8 cellular contexts compared by ENCODE assay signal in genomic region chr1:235971571-235972315, GRCh38.
A peak's percentile ranks its signal among the peaks of the same experiment; 100 is the strongest.
DNase-seq lines count a peak whose midpoint lies in the region; ATAC-seq and TF ChIP-seq lines count a peak whose summit lies in the region.

No MANE protein-coding gene starts in this region.

- CTCF ChIA-PET in CD8-positive, alpha-beta memory T cell (lab: Charles Lee) = interaction anchor here (0.6 to 4.6 kb wide), 77 partner anchors 9 to 816 kb away, joined by 3 to 71 read pairs (median 6); partner anchors contain the start of genes B3GALNT2, LYST and NID1
- CTCF ChIA-PET in activated CD4-positive, alpha-beta memory T cell treated with anti-CD3 and anti-CD28 coated beads, Interleukin-2, amount 10 ng/mL, durations not matched to agents 7 days and 5 days (lab: Charles Lee) = interaction anchor here (0.6 to 5.1 kb wide), 76 partner anchors 9 to 867 kb away, joined by 3 to 88 read pairs (median 5); partner anchors contain the start of genes B3GALNT2, LYST and NID1

- ATAC-seq in GM19395 (IDR thresholded peaks at IDR 0.05; ENCODE audit: unreplicated experiment) (peak; percentile 94), HG03558 (IDR thresholded peaks at IDR 0.05; ENCODE audit: extremely low read depth, unreplicated experiment) (peak; percentile 78), lung (ENCODE audit: insufficient read depth, low FRiP score) (peak; percentile 98)

- H3K36me3 ChIP-seq in CD8-positive, alpha-beta memory T cell (ENCODE audit: insufficient read depth, low read length) = no peaks in the 10 kb centered on the region
- peaks cover 2 to 4% of the 10 kb centered on the region in 2 donors for H3K36me3 ChIP-seq in lung (ENCODE audit: control insufficient read depth in 2 of 2, insufficient read depth in 2 of 2, low read length in 2 of 2)

- POLR2A ChIA-PET in CD8-positive, alpha-beta memory T cell (lab: Charles Lee) = interaction anchor here (0.6 to 2.9 kb wide), 9 partner anchors 13 to 1358 kb away, joined by 3 to 23 read pairs (median 4); partner anchors contain the start of gene LYST
- POLR2A ChIA-PET in activated CD4-positive, alpha-beta memory T cell treated with anti-CD3 and anti-CD28 coated beads, Interleukin-2, amount 10 ng/mL, durations not matched to agents 7 days and 5 days (lab: Charles Lee) = interaction anchor here (0.5 to 2.5 kb wide), 11 partner anchors 13 to 467 kb away, joined by 3 to 29 read pairs (median 4); partner anchors contain the start of genes B3GALNT2 and LYST

- no peaks in the 10 kb centered on the region for H3K9me3 ChIP-seq in CD8-positive, alpha-beta memory T cell (ENCODE audit: low read length)
- no peaks in the 10 kb centered on the region for H3K9me3 ChIP-seq in lung (ENCODE audit: control insufficient read depth in 2 of 2, insufficient read depth in 1 of 2, low read length in 1 of 2)

- peak overlapping the region; percentile 5 to 87 (median 68) for H3K4me3 Mint-ChIP-seq in CD8-positive, alpha-beta memory T cell
- peak overlapping the region; percentile 47 for H3K4me3 Mint-ChIP-seq in activated CD4-positive, alpha-beta memory T cell treated with anti-CD3 and anti-CD28 coated beads, Interleukin-2, amount 10 ng/mL, durations not matched to agents 7 days and 5 days

- DNase-seq in CD8-positive, alpha-beta memory T cell = peak; percentile 73 to 91 (median 80)
- DNase-seq in NCI-H82 (lab: John Stamatoyannopoulos, UW) (peak; percentile 98), lung (ENCODE audit: low spot score) (peak; percentile 93)
- DNase-seq in activated CD4-positive, alpha-beta memory T cell treated with anti-CD3 and anti-CD28 coated beads, Interleukin-2, amount 10 ng/mL, durations not matched to agents 7 days and 5 days = peak; percentile 90
- peak; percentile 76 for DNase-seq in effector CD4-positive, alpha-beta T cell
- DNase-seq in stimulated activated CD4-positive, alpha-beta T cell treated with anti-CD3 and anti-CD28 coated beads, TNF-alpha, amount 100 ng/mL, for 24 hours (ENCODE audit: low read depth in 3 of 3) = peak; percentile 74 to 86 (median 80)

- H3K27me3 Mint-ChIP-seq in CD8-positive, alpha-beta memory T cell = no peaks in the 10 kb centered on the region
- H3K27me3 Mint-ChIP-seq in activated CD4-positive, alpha-beta memory T cell treated with anti-CD3 and anti-CD28 coated beads, Interleukin-2, amount 10 ng/mL, durations not matched to agents 7 days and 5 days = peaks cover 17% of the 10 kb centered on the region

- H3K4me1 Mint-ChIP-seq in CD8-positive, alpha-beta memory T cell = peaks cover 14 to 17% (median 16%) of the 10 kb centered on the region in 3 donors
- peaks cover 16% of the 10 kb centered on the region for H3K4me1 Mint-ChIP-seq in activated CD4-positive, alpha-beta memory T cell treated with anti-CD3 and anti-CD28 coated beads, Interleukin-2, amount 10 ng/mL, durations not matched to agents 7 days and 5 days

- TF ChIP-seq CTCF in lung (IDR thresholded peaks at IDR 0.05; ENCODE audit: control extremely low read depth, extremely low read depth) = peak; percentile 74

- peaks cover 10% of the 10 kb centered on the region for H3K4me1 ChIP-seq in CD8-positive, alpha-beta memory T cell (ENCODE audit: insufficient read depth, low read length)
- H3K4me1 ChIP-seq in lung (ENCODE audit: control insufficient read depth in 2 of 2, insufficient read depth in 2 of 2, low read length in 2 of 2) = peaks cover 0 to 1% of the 10 kb centered on the region in 2 donors

- peak overlapping the region; percentile 50 for H3K27ac ChIP-seq in CD8-positive, alpha-beta memory T cell (ENCODE audit: low read depth, low read length)
- H3K27ac ChIP-seq in lung (ENCODE audit: low read depth in 1 of 2, low read length in 1 of 2) = peak overlapping the region; percentile 90 to 92

- no peaks in the 10 kb centered on the region for H3K36me3 Mint-ChIP-seq in CD8-positive, alpha-beta memory T cell
- H3K36me3 Mint-ChIP-seq in activated CD4-positive, alpha-beta memory T cell treated with anti-CD3 and anti-CD28 coated beads, Interleukin-2, amount 10 ng/mL, durations not matched to agents 7 days and 5 days (ENCODE audit: low read depth) = no peaks in the 10 kb centered on the region

- 5 to 7% methylated on average over 29 of the region's 29 CpGs for WGBS in lung, 2 donors

- H3K27ac Mint-ChIP-seq in CD8-positive, alpha-beta memory T cell = peak overlapping the region; percentile 44 to 95 (median 90)
- peak overlapping the region; percentile 68 for H3K27ac Mint-ChIP-seq in activated CD4-positive, alpha-beta memory T cell treated with anti-CD3 and anti-CD28 coated beads, Interleukin-2, amount 10 ng/mL, durations not matched to agents 7 days and 5 days

- no peaks in the 10 kb centered on the region for H3K27me3 ChIP-seq in CD8-positive, alpha-beta memory T cell (ENCODE audit: insufficient read depth, low read length, poor library complexity, severe bottlenecking)
- H3K27me3 ChIP-seq in lung (ENCODE audit: control insufficient read depth, insufficient read depth) = no peaks in the 10 kb centered on the region

- no peaks in the 10 kb centered on the region for H3K9me3 Mint-ChIP-seq in CD8-positive, alpha-beta memory T cell
- H3K9me3 Mint-ChIP-seq in activated CD4-positive, alpha-beta memory T cell treated with anti-CD3 and anti-CD28 coated beads, Interleukin-2, amount 10 ng/mL, durations not matched to agents 7 days and 5 days = no peaks in the 10 kb centered on the region

- peak overlapping the region; percentile 41 for H3K4me3 ChIP-seq in CD8-positive, alpha-beta memory T cell (ENCODE audit: low read length)
- no peak overlapping the region for H3K4me3 ChIP-seq in lung
